ENCODE assay signal across 1 cellular context in the genomic region with DNA sequence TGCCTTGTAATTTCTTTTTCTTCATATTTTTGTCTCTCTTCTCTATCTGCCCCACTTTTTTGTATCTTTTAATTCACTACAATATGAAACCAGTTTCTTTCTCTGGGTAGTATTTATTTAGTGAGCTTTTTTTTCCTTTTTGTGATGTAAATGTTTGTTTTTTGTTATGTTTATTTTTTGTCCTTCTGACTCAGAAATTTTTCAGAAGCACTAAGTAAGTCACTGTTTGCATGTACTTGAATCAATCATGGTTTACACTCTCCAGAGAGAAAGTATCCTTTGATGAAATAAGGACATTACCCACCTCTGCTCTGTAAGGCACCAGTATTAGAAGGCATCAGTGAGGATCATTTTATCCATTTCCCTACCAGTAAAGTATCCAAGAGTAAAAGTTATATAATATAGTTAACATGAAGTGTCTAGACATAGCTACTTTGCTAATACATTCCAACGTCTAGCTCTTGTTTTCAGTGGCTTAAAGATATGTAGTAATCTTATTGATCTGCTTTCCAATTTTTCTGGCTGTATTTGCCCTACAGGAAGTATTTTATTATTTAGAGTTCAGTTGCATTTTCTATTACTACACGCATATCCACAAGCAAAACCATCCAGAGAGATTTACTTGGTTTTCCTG.
TF ChIP-seq lines count a peak whose summit lies in the region.

No MANE protein-coding gene starts in this region.

TF ChIP-seq in HepG2, 621 proteins besides CTCF, POLR2A, EP300 and RAD21 (continued from another document):
- TF ChIP-seq, protein P1, sequence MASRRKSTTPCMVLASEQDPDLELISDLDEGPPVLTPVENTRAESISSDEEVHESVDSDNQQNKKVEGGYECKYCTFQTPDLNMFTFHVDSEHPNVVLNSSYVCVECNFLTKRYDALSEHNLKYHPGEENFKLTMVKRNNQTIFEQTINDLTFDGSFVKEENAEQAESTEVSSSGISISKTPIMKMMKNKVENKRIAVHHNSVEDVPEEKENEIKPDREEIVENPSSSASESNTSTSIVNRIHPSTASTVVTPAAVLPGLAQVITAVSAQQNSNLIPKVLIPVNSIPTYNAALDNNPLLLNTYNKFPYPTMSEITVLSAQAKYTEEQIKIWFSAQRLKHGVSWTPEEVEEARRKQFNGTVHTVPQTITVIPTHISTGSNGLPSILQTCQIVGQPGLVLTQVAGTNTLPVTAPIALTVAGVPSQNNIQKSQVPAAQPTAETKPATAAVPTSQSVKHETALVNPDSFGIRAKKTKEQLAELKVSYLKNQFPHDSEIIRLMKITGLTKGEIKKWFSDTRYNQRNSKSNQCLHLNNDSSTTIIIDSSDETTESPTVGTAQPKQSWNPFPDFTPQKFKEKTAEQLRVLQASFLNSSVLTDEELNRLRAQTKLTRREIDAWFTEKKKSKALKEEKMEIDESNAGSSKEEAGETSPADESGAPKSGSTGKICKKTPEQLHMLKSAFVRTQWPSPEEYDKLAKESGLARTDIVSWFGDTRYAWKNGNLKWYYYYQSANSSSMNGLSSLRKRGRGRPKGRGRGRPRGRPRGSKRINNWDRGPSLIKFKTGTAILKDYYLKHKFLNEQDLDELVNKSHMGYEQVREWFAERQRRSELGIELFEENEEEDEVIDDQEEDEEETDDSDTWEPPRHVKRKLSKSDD (CRISPR knock-in tag; IDR thresholded peaks at IDR 0.05; ENCODE audit: low read depth): no peak
- TF ChIP-seq HMG20A (CRISPR knock-in tag; IDR thresholded peaks at IDR 0.05; ENCODE audit: borderline replicate concordance) (peak; percentile 36; the same call in 1 of the 2 replicates), TCF7 (IDR thresholded peaks at IDR 0.05; ENCODE audit: low read depth) (peak; percentile 48; the same call in 1 of the 2 replicates), TBX3 (IDR thresholded peaks at IDR 0.05; ENCODE audit: borderline replicate concordance) (peak; percentile 48; the same call in 1 of the 2 replicates), RARA (CRISPR knock-in tag; IDR thresholded peaks at IDR 0.05) (peak; percentile 49; the same call in 1 of the 2 replicates), SAP130 (CRISPR knock-in tag; IDR thresholded peaks at IDR 0.05; ENCODE audit: low read depth) (peak; percentile 25), ZNF629 (CRISPR knock-in tag; conservative IDR thresholded peaks at IDR 0.05) (no peak), ZNF33A (CRISPR knock-in tag; IDR thresholded peaks at IDR 0.05; ENCODE audit: borderline replicate concordance) (0 out of 2 replicates have a peak, but pooled peaks have one; percentile 42), NAIF1 (CRISPR knock-in tag; IDR thresholded peaks at IDR 0.05; ENCODE audit: borderline replicate concordance) (no peak), MATR3 (CRISPR knock-in tag; IDR thresholded peaks at IDR 0.05) (no peak), ZFAT (CRISPR knock-in tag; conservative IDR thresholded peaks at IDR 0.05) (no peak), HDAC1 (CRISPR knock-in tag; IDR thresholded peaks at IDR 0.05) (0 out of 2 replicates have a peak, but pooled peaks have one; percentile 24), SMC3 (IDR thresholded peaks at IDR 0.05; ENCODE audit: low read length) (peak; percentile 4; the same call in 1 of the 2 replicates), KLF16 (CRISPR knock-in tag; IDR thresholded peaks at IDR 0.05) (0 out of 4 replicates have a peak, but pooled peaks of 1 of the 2 experiments have one; percentile 19), ELF3 (CRISPR knock-in tag; IDR thresholded peaks at IDR 0.05) (peak; percentile 44), SKI (IDR thresholded peaks at IDR 0.05; ENCODE audit: partially characterized antibody) (peak; percentile 93)
- TF ChIP-seq, protein P2, sequence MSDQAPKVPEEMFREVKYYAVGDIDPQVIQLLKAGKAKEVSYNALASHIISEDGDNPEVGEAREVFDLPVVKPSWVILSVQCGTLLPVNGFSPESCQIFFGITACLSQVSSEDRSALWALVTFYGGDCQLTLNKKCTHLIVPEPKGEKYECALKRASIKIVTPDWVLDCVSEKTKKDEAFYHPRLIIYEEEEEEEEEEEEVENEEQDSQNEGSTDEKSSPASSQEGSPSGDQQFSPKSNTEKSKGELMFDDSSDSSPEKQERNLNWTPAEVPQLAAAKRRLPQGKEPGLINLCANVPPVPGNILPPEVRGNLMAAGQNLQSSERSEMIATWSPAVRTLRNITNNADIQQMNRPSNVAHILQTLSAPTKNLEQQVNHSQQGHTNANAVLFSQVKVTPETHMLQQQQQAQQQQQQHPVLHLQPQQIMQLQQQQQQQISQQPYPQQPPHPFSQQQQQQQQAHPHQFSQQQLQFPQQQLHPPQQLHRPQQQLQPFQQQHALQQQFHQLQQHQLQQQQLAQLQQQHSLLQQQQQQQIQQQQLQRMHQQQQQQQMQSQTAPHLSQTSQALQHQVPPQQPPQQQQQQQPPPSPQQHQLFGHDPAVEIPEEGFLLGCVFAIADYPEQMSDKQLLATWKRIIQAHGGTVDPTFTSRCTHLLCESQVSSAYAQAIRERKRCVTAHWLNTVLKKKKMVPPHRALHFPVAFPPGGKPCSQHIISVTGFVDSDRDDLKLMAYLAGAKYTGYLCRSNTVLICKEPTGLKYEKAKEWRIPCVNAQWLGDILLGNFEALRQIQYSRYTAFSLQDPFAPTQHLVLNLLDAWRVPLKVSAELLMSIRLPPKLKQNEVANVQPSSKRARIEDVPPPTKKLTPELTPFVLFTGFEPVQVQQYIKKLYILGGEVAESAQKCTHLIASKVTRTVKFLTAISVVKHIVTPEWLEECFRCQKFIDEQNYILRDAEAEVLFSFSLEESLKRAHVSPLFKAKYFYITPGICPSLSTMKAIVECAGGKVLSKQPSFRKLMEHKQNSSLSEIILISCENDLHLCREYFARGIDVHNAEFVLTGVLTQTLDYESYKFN (CRISPR knock-in tag; conservative IDR thresholded peaks at IDR 0.05): peak; percentile 38
TF ChIP-seq in HepG2: peak in this region for 36.
